In the genomic region with DNA sequence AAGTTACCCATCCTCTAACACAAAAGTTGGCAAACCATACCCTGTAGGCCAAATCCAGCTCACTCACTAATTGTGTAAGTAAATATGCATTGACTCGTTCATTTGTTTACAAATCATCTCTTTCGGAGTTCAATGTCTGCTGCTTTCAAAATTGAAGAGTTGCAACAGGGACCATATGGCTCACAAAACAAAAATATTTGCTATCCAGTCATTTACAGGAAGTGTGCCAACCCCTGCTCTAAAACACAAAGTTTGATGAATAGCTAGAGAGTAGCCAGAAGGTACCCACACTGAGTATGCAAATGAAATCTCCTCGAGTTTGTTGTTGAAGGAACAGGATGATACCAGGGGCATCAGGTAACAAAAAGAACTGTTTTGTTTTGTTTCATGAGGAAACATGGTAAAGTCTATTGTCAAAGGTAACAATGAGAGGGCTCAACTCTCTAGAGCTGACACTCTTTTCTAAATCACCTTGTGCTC, we compare ENCODE assay signal across 21 cellular contexts.
DNase-seq lines count a peak whose midpoint lies in the region; ATAC-seq, FAIRE-seq and TF ChIP-seq lines count a peak whose summit lies in the region.
"Had no signal": no experiment of that assay in that cellular context is flagged by ENCODE, and none has a peak within 500 bp of the region (broad histone marks: within the 10 kb centered on the region; RNA-seq: fewer than 3 reads in every experiment).

No MANE protein-coding gene starts in this region.

- ATAC-seq in GM21526 (IDR thresholded peaks at IDR 0.05; ENCODE audit: low FRiP score, unreplicated experiment), result no peak
- ATAC-seq: left lobe of liver, mucosa of descending colon had no signal

- H3K36me3 ChIP-seq in breast epithelium (no peaks in the 10 kb centered on the region), neural progenitor cell (peaks cover 18% of the 10 kb centered on the region)
- H3K36me3 ChIP-seq: SJCRH30, transverse colon had no signal

- H3K4me3 ChIP-seq in breast epithelium (no peak overlapping the region), neural progenitor cell (no peak overlapping the region)
- H3K4me3 ChIP-seq: mucosa of descending colon, PC-9, SJCRH30, transverse colon had no signal

- no peaks in the 10 kb centered on the region for H3K4me1 ChIP-seq in breast epithelium
- H3K4me1 ChIP-seq in neural progenitor cell, result peaks cover 37% of the 10 kb centered on the region
- H3K4me1 ChIP-seq: SJCRH30, transverse colon had no signal

- no peaks in the 10 kb centered on the region for H4K20me1 ChIP-seq in neural progenitor cell (ENCODE audit: low read depth)

- H3F3A ChIP-seq in neural progenitor cell (ENCODE audit: low read depth), result peaks cover 36% of the 10 kb centered on the region

- TF ChIP-seq CTCF in breast epithelium (IDR thresholded peaks at IDR 0.05) (no peak), neural progenitor cell (IDR thresholded peaks at IDR 0.05) (no peak)

- peaks cover 2% of the 10 kb centered on the region for H3K27me3 Mint-ChIP-seq in neural progenitor cell (ENCODE audit: insufficient read depth, low read depth)

- no peak overlapping the region for H3K4me3 Mint-ChIP-seq in neural progenitor cell
- H3K4me3 Mint-ChIP-seq: central memory CD8-positive, alpha-beta T cell; T-helper 2 cell treated with Interferon-gamma antibody and Interleukin-4, amounts not matched to agents 5 μg/mL and 100 μg/mL, for 36 hours had no signal

- H3K9ac ChIP-seq in neural progenitor cell, result no peak overlapping the region

- peak overlapping the region; percentile 46 for H3K4me2 ChIP-seq in neural progenitor cell
- H3K4me2 ChIP-seq: PC-9 had no signal

- no peak overlapping the region for H3K27ac Mint-ChIP-seq in neural progenitor cell
- H3K27ac Mint-ChIP-seq: T-helper 2 cell treated with Interferon-gamma antibody and Interleukin-4, amounts not matched to agents 5 μg/mL and 100 μg/mL, for 36 hours had no signal

- FAIRE-seq in H54 (lab: Jason Lieb, UNC), result peak; percentile 53

- H3K27me3 ChIP-seq in breast epithelium, result no peaks in the 10 kb centered on the region
- H3K27me3 ChIP-seq in neural progenitor cell, result no peaks in the 10 kb centered on the region
- H3K27me3 ChIP-seq: SJCRH30, transverse colon had no signal

- H3K9me3 ChIP-seq in breast epithelium (peaks cover 0 to 13% of the 10 kb centered on the region in 2 donors), neural progenitor cell (ENCODE audit: low read depth) (peaks cover 16% of the 10 kb centered on the region)
- H3K9me3 ChIP-seq: mucosa of descending colon, SJCRH30 had no signal

- no peaks in the 10 kb centered on the region for H3K36me3 Mint-ChIP-seq in neural progenitor cell

- H3K27ac ChIP-seq in breast epithelium (peak overlapping the region; percentile 4 to 54), neural progenitor cell (peak overlapping the region; percentile 85), substantia nigra (ENCODE audit: low read depth, low read length, poor library complexity, severe bottlenecking) (no peak overlapping the region)
- H3K27ac ChIP-seq: PC-9, SJCRH30, transverse colon had no signal

- no peak for DNase-seq in H54 (ENCODE audit: insufficient read length, low spot score)
- DNase-seq in NCI-H1105 treated with DMSO at 0.1 percent for 48 hours (lab: John Stamatoyannopoulos, UW), result peak; percentile 55
- DNase-seq in breast epithelium (ENCODE audit: low spot score in 2 of 2), result no peak
- peak; percentile 50 for DNase-seq in neural progenitor cell (ENCODE audit: low spot score)
- DNase-seq in hypothalamus (lab: John Stamatoyannopoulos, UW), result no peak
- no peak for DNase-seq in substantia nigra (lab: John Stamatoyannopoulos, UW)
- DNase-seq: activated CD4-positive, CD25-positive, alpha-beta regulatory T cell; activated effector memory CD4-positive, alpha-beta T cell treated with anti-CD3 and anti-CD28 coated beads, Interleukin-2, amount 50 U/mL, for 16 hours; amniotic stem cell; effector CD8-positive, alpha-beta T cell; mucosa of descending colon; NCI-H226; PC-9; retina; SJCRH30; stimulated activated naive CD4-positive, alpha-beta T cell; transverse colon had no signal

- no peaks in the 10 kb centered on the region for H3K79me2 ChIP-seq in neural progenitor cell (ENCODE audit: low read depth)

- H2AFZ ChIP-seq in neural progenitor cell (replicated peaks), result no peak overlapping the region
- H2AFZ ChIP-seq: PC-9 had no signal

- peaks cover 12% of the 10 kb centered on the region for H3K9me3 Mint-ChIP-seq in neural progenitor cell
- H3K9me3 Mint-ChIP-seq: central memory CD8-positive, alpha-beta T cell; T-helper 2 cell treated with Interferon-gamma antibody and Interleukin-4, amounts not matched to agents 5 μg/mL and 100 μg/mL, for 36 hours had no signal

- H3K4me1 Mint-ChIP-seq in neural progenitor cell, result peaks cover 12% of the 10 kb centered on the region
- H3K4me1 Mint-ChIP-seq: central memory CD8-positive, alpha-beta T cell had no signal

- no peak for TF ChIP-seq POLR2A in H54 (IDR thresholded peaks at IDR 0.05; ENCODE audit: low read depth, low read length)
- no peak for TF ChIP-seq POLR2A in breast epithelium (IDR thresholded peaks at IDR 0.05)

- intact Hi-C loops in breast epithelium (cut with DNase I; ENCODE audit: low total_unique reads), result no loop called here

Comparison
In these comparisons a context has a peak if more than half of its experiments do, and no peak if none do; other contexts are left out.
1. DNase-seq: peak in NCI-H1105 treated with DMSO at 0.1 percent for 48 hours (single experiment) and neural progenitor cell (single experiment); none in H54 (single experiment), breast epithelium (0 of 2), hypothalamus (0 of 51) and substantia nigra (0 of 49).